In the genomic region with DNA sequence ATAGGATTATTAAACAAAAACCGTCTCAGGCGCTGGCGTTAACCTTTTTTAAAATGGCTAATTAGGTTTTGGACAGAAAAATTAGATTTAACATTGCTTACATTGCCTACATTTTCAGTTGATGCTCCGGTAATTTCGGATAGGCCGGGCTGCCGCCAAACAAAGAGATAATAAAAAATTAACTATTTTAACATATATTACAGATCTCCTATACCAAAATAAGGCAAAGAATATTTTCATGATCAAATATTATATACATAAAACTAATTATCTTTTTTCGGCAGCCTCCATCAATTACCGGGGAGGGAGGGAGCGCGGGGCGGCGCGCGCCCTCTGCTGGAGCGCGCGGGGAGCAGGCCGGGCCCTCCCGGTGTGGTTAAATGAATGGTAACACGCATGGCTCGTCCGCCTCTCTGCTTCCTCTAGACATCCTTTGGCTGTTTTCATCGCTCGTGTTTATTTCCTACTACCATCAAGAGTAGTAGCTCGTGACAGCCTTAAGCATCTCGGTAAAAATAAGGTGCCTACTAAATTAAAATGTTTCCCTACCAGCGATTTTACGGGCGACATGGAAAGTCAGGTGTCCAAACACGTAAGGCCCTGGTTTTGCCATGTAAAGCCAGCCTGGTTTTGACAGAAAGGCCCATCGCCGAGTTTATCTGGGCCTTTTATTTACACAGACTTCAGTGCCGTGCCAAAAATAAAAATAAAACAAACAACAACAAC, we compare ENCODE assay signal across 8 cellular contexts. TPM values are rescaled to one million over a fixed set of nuclear protein-coding genes. Genes with fewer than 3 reads are reported as not detected.
DNase-seq lines count a peak whose midpoint lies in the region; ATAC-seq and TF ChIP-seq lines count a peak whose summit lies in the region.

No MANE protein-coding gene starts in this region.

- TF ChIP-seq POLR2A in adrenal gland (IDR thresholded peaks at IDR 0.05): no peak

- H4K20me1 ChIP-seq in SU-DHL-6 (ENCODE audit: low read depth, low read length): no peaks in the 10 kb centered on the region
- no peaks in the 10 kb centered on the region for H4K20me1 ChIP-seq in hepatocyte (ENCODE audit: insufficient read depth, poor library complexity, severe bottlenecking)

- H3K9me2 ChIP-seq in SU-DHL-6 (replicated peaks; ENCODE audit: insufficient read depth, low read length): no peaks in the 10 kb centered on the region
- no peaks in the 10 kb centered on the region for H3K9me2 ChIP-seq in hepatocyte (replicated peaks; ENCODE audit: insufficient read depth)

- intact Hi-C loops in adrenal gland (cut with DNase I): loop anchor here in 1 of 2 donors (10.0 kb wide), 1 partner anchor 598 kb away; no protein-coding TSS in a partner anchor

- ATAC-seq in GM19043 (IDR thresholded peaks at IDR 0.05; ENCODE audit: low read depth, unreplicated experiment) (peak; percentile 74), HG02840 (IDR thresholded peaks at IDR 0.05; ENCODE audit: low FRiP score, unreplicated experiment) (no peak)

- H3K27ac ChIP-seq in SU-DHL-6 (ENCODE audit: low read depth, low read length): no peak overlapping the region
- peak overlapping the region in 1 of 5 donors; percentile 70 for H3K27ac ChIP-seq in adrenal gland
- no peak overlapping the region for H3K27ac ChIP-seq in hepatocyte

- WGBS in adrenal gland, 4 donors: 51 to 56% (median 54%) methylated on average over 34 of the region's 34 CpGs
- 16% methylated on average over 34 of the region's 34 CpGs for WGBS in hepatocyte (ENCODE audit: low lambda C conversion rate, missing lambda C conversion rate)

- peak; percentile 22 for DNase-seq in AG10803 (ENCODE audit: low read depth)
- peak; percentile 44 for DNase-seq in HT-29 (ENCODE audit: low spot score)
- DNase-seq in adrenal gland: peak in 2 of 7 donors; percentile 28 to 74
- peak; percentile 54 for DNase-seq in hepatocyte (ENCODE audit: low spot score)
- DNase-seq in stimulated activated CD4-positive, alpha-beta T cell treated with anti-CD3 and anti-CD28 coated beads, Interleukin-12 subunit alpha, Interleukin-12 subunit beta, amount 100 ng/mL, for 4 hours: peak; percentile 56

- H3K4me3 ChIP-seq in AG10803 (ENCODE audit: low read length): peak overlapping the region; percentile 5; the same call in 1 of the 2 replicates
- H3K4me3 ChIP-seq in SU-DHL-6 (ENCODE audit: insufficient read depth, low read length, poor library complexity, severe bottlenecking): no peak overlapping the region
- peak overlapping the region in 1 of 4 donors; percentile 57 for H3K4me3 ChIP-seq in adrenal gland
- no peak overlapping the region for H3K4me3 ChIP-seq in hepatocyte

- no peak overlapping the region for H3K4me2 ChIP-seq in SU-DHL-6 (ENCODE audit: low read depth, low read length, poor library complexity, severe bottlenecking)
- H3K4me2 ChIP-seq in hepatocyte: peak overlapping the region; percentile 86

- no peak overlapping the region for H3K9ac ChIP-seq in SU-DHL-6 (ENCODE audit: low read length)

- no peaks in the 10 kb centered on the region for H3F3A ChIP-seq in SU-DHL-6 (ENCODE audit: insufficient read depth)

- H2AFZ ChIP-seq in SU-DHL-6 (ENCODE audit: low read depth, low read length, severe bottlenecking): no peak overlapping the region
- peak overlapping the region; percentile 32 for H2AFZ ChIP-seq in hepatocyte

- H3K9me3 ChIP-seq in SU-DHL-6 (ENCODE audit: insufficient read depth, low read length) (no peaks in the 10 kb centered on the region), adrenal gland (replicated peaks in 1 of 3) (no peaks in the 10 kb centered on the region), hepatocyte (ENCODE audit: low read depth) (no peaks in the 10 kb centered on the region)

- H3K4me1 ChIP-seq in adrenal gland (replicated peaks in 1 of 2) (peaks cover 7 to 19% of the 10 kb centered on the region in 2 donors), hepatocyte (ENCODE audit: insufficient read depth) (peaks cover 14% of the 10 kb centered on the region)

- H3K79me2 ChIP-seq in SU-DHL-6 (ENCODE audit: insufficient read depth, low read length) (no peaks in the 10 kb centered on the region), hepatocyte (no peaks in the 10 kb centered on the region)

- H3K27me3 ChIP-seq in SU-DHL-6 (ENCODE audit: low read length) (no peaks in the 10 kb centered on the region), adrenal gland (peaks cover 44% of the 10 kb centered on the region), hepatocyte (peaks cover 81% of the 10 kb centered on the region)

- H3K36me3 ChIP-seq in SU-DHL-6 (ENCODE audit: low read length) (no peaks in the 10 kb centered on the region), adrenal gland (replicated peaks in 1 of 2) (no peaks in the 10 kb centered on the region), hepatocyte (replicated peaks; ENCODE audit: insufficient read depth, low read depth) (no peaks in the 10 kb centered on the region)

- TF ChIP-seq CTCF in AG10803 (conservative IDR thresholded peaks at IDR 0.05; ENCODE audit: low read length) (peak; percentile 82), SU-DHL-6 (IDR thresholded peaks at IDR 0.05; ENCODE audit: insufficient read depth, low read length, poor library complexity, severe bottlenecking) (peak; percentile 91), adrenal gland (IDR thresholded peaks at IDR 0.05) (peak; percentile 16 to 72 (median 44)), hepatocyte (IDR thresholded peaks at IDR 0.05; ENCODE audit: poor library complexity) (peak; percentile 93)

RNA-seq across cellular contexts. Expression of gene TMEM33, which starts 52.4 kb away (rescaled TPM):
- total RNA-seq in HT-29 (2014; rRNA removed; shearing (Covaris generic)): 100 and 119 TPM in 2 replicates
- total RNA-seq in adrenal gland (10 to 100 TPM; 19.1 to 82.1 (median 58.1) TPM), hepatocyte (77.6 and 83.9 TPM in 2 replicates)
- polyA plus RNA-seq in adrenal gland (10 to 100 TPM in 1 of 3 donors, 1 to 10 TPM in 2; 6.5 to 77.7 (median 8.6) TPM), hepatocyte (27.8 and 38.3 TPM in 2 replicates)
